21 cellular contexts compared by ENCODE assay signal in the genomic region with DNA sequence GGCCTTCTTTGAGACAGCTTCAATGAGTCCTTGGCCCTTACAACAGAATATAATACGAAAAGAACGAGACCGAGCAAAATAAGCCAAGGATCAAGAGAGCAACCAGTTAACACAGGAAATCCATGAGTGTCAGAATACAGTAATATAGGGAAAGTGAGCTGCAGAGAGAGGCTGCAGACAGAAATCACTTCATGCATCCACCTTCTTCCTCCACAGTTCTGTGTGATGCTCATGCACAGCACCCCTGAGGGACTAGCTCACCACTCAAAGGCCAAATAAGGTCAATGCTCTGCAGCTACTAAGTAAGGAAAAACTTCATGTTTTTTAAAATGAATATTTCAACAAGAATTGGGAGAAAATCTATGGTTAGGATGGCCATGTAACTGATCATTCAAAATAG.
DNase-seq lines count a peak whose midpoint lies in the region; ATAC-seq and TF ChIP-seq lines count a peak whose summit lies in the region.
"Had no signal": no experiment of that assay in that cellular context is flagged by ENCODE, and none has a peak within 500 bp of the region (broad histone marks: within the 10 kb centered on the region; RNA-seq: fewer than 3 reads in every experiment).

No MANE protein-coding gene starts in this region.

- CTCF ChIA-PET in A673 (lab: Charles Lee): no interaction called here

- no peak overlapping the region for H3K27ac ChIP-seq in prostate gland
- no peak overlapping the region for H3K27ac ChIP-seq in GM23248
- no peak overlapping the region for H3K27ac ChIP-seq in A673 (ENCODE audit: low read depth, low read length, poor library complexity, severe bottlenecking)
- H3K27ac ChIP-seq: left ventricle myocardium inferior had no signal

- TF ChIP-seq CTCF in prostate gland (IDR thresholded peaks at IDR 0.05): no peak
- TF ChIP-seq CTCF in A673 (conservative IDR thresholded peaks at IDR 0.05; ENCODE audit: low read depth, low read length): no peak

- H3K4me2 ChIP-seq in GM23248 (ENCODE audit: unreplicated experiment): no peak overlapping the region
- H3K4me2 ChIP-seq: GM23338 had no signal

- H3K9me2 ChIP-seq in GM23248 (ENCODE audit: insufficient read depth): no peaks in the 10 kb centered on the region

- intact Hi-C loops in prostate gland (cut with DNase I): no loop called here
- intact Hi-C loops in A673 (cut with micrococcal nuclease; ENCODE audit: unreplicated experiment): no loop called here

- 53% methylated on average over 3 of the region's 3 CpGs for WGBS in prostate gland
- WGBS in GM23248 (ENCODE audit: low coverage in 1 of 2, low lambda C conversion rate in 2 of 2, missing lambda C conversion rate in 2 of 2), 2 experiments: 27 to 31% methylated on average over 3 of the region's 3 CpGs

- H3K4me1 ChIP-seq in adipocyte (ENCODE audit: control insufficient read depth, insufficient read depth, low read length): peaks cover 36% of the 10 kb centered on the region
- no peaks in the 10 kb centered on the region for H3K4me1 ChIP-seq in prostate gland (replicated peaks)
- H3K4me1 ChIP-seq in GM23248 (ENCODE audit: insufficient read depth): no peaks in the 10 kb centered on the region
- no peaks in the 10 kb centered on the region for H3K4me1 ChIP-seq in A673 (ENCODE audit: insufficient read depth, low read length, poor library complexity, severe bottlenecking)

- DNase-seq in adipocyte (ENCODE audit: low read depth): no peak
- no peak for DNase-seq in prostate gland (ENCODE audit: low spot score)
- DNase-seq in GM23248: no peak
- no peak for DNase-seq in activated T-cell treated with anti-CD3 and anti-CD28 coated beads, Interleukin-2, amount 50 U/mL, for 48 hours
- DNase-seq in A673 (ENCODE audit: low spot score): no peak
- DNase-seq: activated CD4-positive, alpha-beta T cell treated with anti-CD3 and anti-CD28 coated beads for 4 hours; activated T-cell treated with anti-CD3 and anti-CD28 coated beads, Interleukin-2, amount 50 U/mL, for 72 hours; amniotic stem cell; EL; hippocampal formation; left ventricle myocardium inferior; naive thymus-derived CD4-positive, alpha-beta T cell; NCI-H1417 treated with DMSO at 0.1 percent for 48 hours; NCI-H510A treated with DMSO at 0.1 percent for 48 hours; retina; stimulated activated CD4-positive, alpha-beta T cell treated with anti-CD3 and anti-CD28 coated beads, Interleukin-4, amount 100 ng/mL, for 1 hour had no signal

- POLR2A ChIA-PET in A673 (lab: Charles Lee; ENCODE audit: low non-redundant PET): no interaction called here

- H3K27me3 ChIP-seq in adipocyte (replicated peaks; ENCODE audit: control insufficient read depth, insufficient read depth, low read length) (no peaks in the 10 kb centered on the region), prostate gland (replicated peaks; ENCODE audit: insufficient read depth) (no peaks in the 10 kb centered on the region), GM23248 (replicated peaks; ENCODE audit: insufficient read depth) (no peaks in the 10 kb centered on the region), A673 (replicated peaks; ENCODE audit: insufficient read depth, low read depth, low read length, poor library complexity) (no peaks in the 10 kb centered on the region)

- peak; percentile 32 for ATAC-seq in GM18499 (IDR thresholded peaks at IDR 0.05; ENCODE audit: insufficient read depth, unreplicated experiment)
- ATAC-seq in GM19463 (IDR thresholded peaks at IDR 0.05; ENCODE audit: unreplicated experiment): peak; percentile 26
- ATAC-seq in HG02884 (IDR thresholded peaks at IDR 0.05; ENCODE audit: unreplicated experiment): peak; percentile 39
- ATAC-seq: activated T-cell treated with anti-CD3 and anti-CD28 coated beads, Interleukin-2, amount 50 U/mL, for 72 hours; GM23338; Panc1 had no signal

- H4K20me1 ChIP-seq in GM23248 (ENCODE audit: insufficient read depth): no peaks in the 10 kb centered on the region

- no peaks in the 10 kb centered on the region for H3F3A ChIP-seq in GM23248 (ENCODE audit: insufficient read depth)

- no peaks in the 10 kb centered on the region for H3K36me3 ChIP-seq in adipocyte (ENCODE audit: control insufficient read depth, insufficient read depth, low read length, severe bottlenecking)
- H3K36me3 ChIP-seq in prostate gland: no peaks in the 10 kb centered on the region
- no peaks in the 10 kb centered on the region for H3K36me3 ChIP-seq in GM23248 (ENCODE audit: low read depth)
- no peaks in the 10 kb centered on the region for H3K36me3 ChIP-seq in A673 (ENCODE audit: insufficient read depth, low read length, poor library complexity, severe bottlenecking)
- H3K36me3 ChIP-seq: left ventricle myocardium inferior had no signal

- H3K9me3 ChIP-seq in adipocyte (ENCODE audit: control insufficient read depth, low read length): no peaks in the 10 kb centered on the region
- no peaks in the 10 kb centered on the region for H3K9me3 ChIP-seq in prostate gland
- H3K9me3 ChIP-seq in GM23248 (ENCODE audit: low read depth): no peaks in the 10 kb centered on the region
- H3K9me3 ChIP-seq in A673 (ENCODE audit: low read depth, low read length, poor library complexity, severe bottlenecking): no peaks in the 10 kb centered on the region

- H2AFZ ChIP-seq in GM23248: no peak overlapping the region
- H2AFZ ChIP-seq: GM23338 had no signal

- in situ Hi-C loops in GM23248 (cut with MboI): no loop called here

- no peak for TF ChIP-seq POLR2A in prostate gland (IDR thresholded peaks at IDR 0.05)

- H3K9ac ChIP-seq in adipocyte (ENCODE audit: low read length): no peak overlapping the region
- no peak overlapping the region for H3K9ac ChIP-seq in GM23248

- no peaks in the 10 kb centered on the region for H3K79me2 ChIP-seq in GM23248 (ENCODE audit: insufficient read depth)

- H3K4me3 ChIP-seq in adipocyte (ENCODE audit: low read length): peak overlapping the region; percentile 8
- no peak overlapping the region for H3K4me3 ChIP-seq in prostate gland
- no peak overlapping the region for H3K4me3 ChIP-seq in GM23248
- H3K4me3 ChIP-seq in A673 (ENCODE audit: low read depth, low read length, poor library complexity, severe bottlenecking): no peak overlapping the region
- H3K4me3 ChIP-seq: GM23338, left ventricle myocardium inferior had no signal

- no TSS peak for BruUV-seq in A673 (replicated peaks; lab: Mats Ljungman, UMichigan)
